8 cellular contexts compared by ENCODE assay signal in genomic region chr10:113326160-113327111, GRCh38.
DNase-seq lines count a peak whose midpoint lies in the region; ATAC-seq, FAIRE-seq and TF ChIP-seq lines count a peak whose summit lies in the region.

No MANE protein-coding gene starts in this region.

- TF ChIP-seq POLR2A in H1 (IDR thresholded peaks at IDR 0.05; ENCODE audit: control extremely low read depth in 1 of 2, low read depth in 2 of 2, low read length in 2 of 2) = no peak

- peak; percentile 36 to 84 for ATAC-seq in activated naive CD4-positive, alpha-beta T cell treated with anti-CD3 and anti-CD28 coated beads, Interleukin-2, amount 50 U/mL, for 72 hours
- peak; percentile 88 for ATAC-seq in HG02884 (IDR thresholded peaks at IDR 0.05; ENCODE audit: unreplicated experiment)

- TF ChIP-seq CTCF in PC-9 (conservative IDR thresholded peaks at IDR 0.05) (peak; percentile 32; the same call in 1 of the 2 replicates), H1 (IDR thresholded peaks at IDR 0.05; ENCODE audit: control extremely low read depth in 1 of 3, insufficient read depth in 1 of 3, low read depth in 1 of 3, low read length in 3 of 3) (peak in 1 of 3 experiments; percentile 38; a peak in 1 of 4 replicates), osteocyte (IDR thresholded peaks at IDR 0.05) (peak; percentile 45)

- no TSS peak for BruUV-seq in PC-9 (replicated peaks; lab: Mats Ljungman, UMichigan)

- H4K5ac ChIP-seq in H1 (ENCODE audit: insufficient read length, low read depth, low read length) = no peak overlapping the region

- peak overlapping the region; percentile 85 for H3K27ac ChIP-seq in PC-9
- no peak overlapping the region for H3K27ac ChIP-seq in H1 (ENCODE audit: low read depth, low read length)
- no peak overlapping the region for H3K27ac ChIP-seq in CD4-positive, alpha-beta memory T cell (ENCODE audit: low read depth, low read length)

- peaks cover 0 to 5% of the 10 kb centered on the region in 2 donors for H3K9me3 Mint-ChIP-seq in activated naive CD4-positive, alpha-beta T cell treated with anti-CD3 and anti-CD28 coated beads, Interleukin-2, amount 50 U/mL, for 72 hours
- no peaks in the 10 kb centered on the region for H3K9me3 Mint-ChIP-seq in activated naive CD4-positive, alpha-beta T cell treated with anti-CD3 and anti-CD28 coated beads, Interleukin-2, amount 10 ng/mL, durations not matched to agents 7 days and 5 days
- H3K9me3 Mint-ChIP-seq in osteocyte (ENCODE audit: unreplicated experiment) = no peaks in the 10 kb centered on the region
- peaks cover 0 to 1% (median 0%) of the 10 kb centered on the region in 8 donors for H3K9me3 Mint-ChIP-seq in CD4-positive, alpha-beta memory T cell

- H3K9me2 ChIP-seq in PC-9 (ENCODE audit: insufficient read depth) = no peaks in the 10 kb centered on the region

- no peak overlapping the region; the same call in 1 of the 2 replicates for H4K8ac ChIP-seq in H1 (ENCODE audit: extremely low read depth, insufficient read depth, low read length)

- no peak overlapping the region for H3K27ac Mint-ChIP-seq in activated naive CD4-positive, alpha-beta T cell treated with anti-CD3 and anti-CD28 coated beads, Interleukin-2, amount 50 U/mL, for 72 hours
- no peak overlapping the region for H3K27ac Mint-ChIP-seq in activated naive CD4-positive, alpha-beta T cell treated with anti-CD3 and anti-CD28 coated beads, Interleukin-2, amount 10 ng/mL, durations not matched to agents 7 days and 5 days
- peak overlapping the region; percentile 89 for H3K27ac Mint-ChIP-seq in osteocyte (ENCODE audit: unreplicated experiment)
- no peak overlapping the region for H3K27ac Mint-ChIP-seq in CD4-positive, alpha-beta memory T cell

- intact Hi-C loops in PC-9 (cut with micrococcal nuclease; ENCODE audit: unreplicated experiment) = loop anchor here (1.0 kb wide), 1 partner anchor 29 kb away; no protein-coding TSS in a partner anchor
- intact Hi-C loops in CD4-positive, alpha-beta memory T cell (cut with micrococcal nuclease) = no loop called here

- H3K9ac ChIP-seq in H1 (replicated peaks in 1 of 4; ENCODE audit: extremely low read depth in 1 of 4, low read depth in 3 of 4, low read length in 3 of 4) = no peak overlapping the region

- no peaks in the 10 kb centered on the region for H3K4me1 Mint-ChIP-seq in activated naive CD4-positive, alpha-beta T cell treated with anti-CD3 and anti-CD28 coated beads, Interleukin-2, amount 10 ng/mL, durations not matched to agents 7 days and 5 days
- peaks cover 44% of the 10 kb centered on the region for H3K4me1 Mint-ChIP-seq in osteocyte (ENCODE audit: unreplicated experiment)
- H3K4me1 Mint-ChIP-seq in CD4-positive, alpha-beta memory T cell = no peaks in the 10 kb centered on the region

- no peak overlapping the region for H3K14ac ChIP-seq in H1 (ENCODE audit: insufficient read length)

- H4K20me1 ChIP-seq in PC-9 (ENCODE audit: insufficient read depth) = no peaks in the 10 kb centered on the region
- no peaks in the 10 kb centered on the region for H4K20me1 ChIP-seq in H1 (replicated peaks in 1 of 2; ENCODE audit: control insufficient read depth in 1 of 2, insufficient read depth in 2 of 2, low read length in 2 of 2)

- FAIRE-seq in H1 (lab: Jason Lieb, UNC) = no peak

- no peak overlapping the region for H4K91ac ChIP-seq in H1 (replicated peaks; ENCODE audit: insufficient read length, low read length)

- no peak overlapping the region for H3K56ac ChIP-seq in H1 (replicated peaks; ENCODE audit: insufficient read length, low read depth, low read length)

- no peak overlapping the region for H3K4ac ChIP-seq in H1 (replicated peaks; ENCODE audit: insufficient read length, low read depth, low read length)

- H3K27me3 ChIP-seq in PC-9 (ENCODE audit: insufficient read depth, low read depth) = no peaks in the 10 kb centered on the region
- H3K27me3 ChIP-seq in H1 (replicated peaks in 1 of 4; ENCODE audit: control insufficient read depth in 3 of 4, extremely low read depth in 1 of 4, insufficient read depth in 3 of 4, low read length in 3 of 4) = no peaks in the 10 kb centered on the region
- no peaks in the 10 kb centered on the region for H3K27me3 ChIP-seq in CD4-positive, alpha-beta memory T cell (ENCODE audit: insufficient read depth, low read length)

- 0 out of 2 replicates have a peak overlapping the region, but pooled peaks have one; percentile 55 for H2BK12ac ChIP-seq in H1 (ENCODE audit: low read depth, low read length)

- H3K4me1 ChIP-seq in PC-9 (replicated peaks; ENCODE audit: insufficient read depth) (peaks cover 21% of the 10 kb centered on the region), H1 (replicated peaks in 1 of 4; ENCODE audit: control insufficient read depth in 3 of 4, insufficient read depth in 4 of 4, low read length in 3 of 4) (peaks cover 2 to 11% (median 8%) of the 10 kb centered on the region in 4 experiments; a peak in 5 of 7 replicates)
- H3K4me1 ChIP-seq in CD4-positive, alpha-beta memory T cell (ENCODE audit: insufficient read depth, low read length) = no peaks in the 10 kb centered on the region

- H3K4me3 ChIP-seq in PC-9 (no peak overlapping the region), H1 (ENCODE audit: extremely low read depth in 1 of 4, insufficient read depth in 2 of 4, low read depth in 3 of 4, low read length in 4 of 4) (no peak overlapping the region)
- H3K4me3 ChIP-seq in CD4-positive, alpha-beta memory T cell (ENCODE audit: low read length in 2 of 2) = no peak overlapping the region

- H3K36me3 ChIP-seq in PC-9 (ENCODE audit: low read depth) = no peaks in the 10 kb centered on the region
- no peaks in the 10 kb centered on the region for H3K36me3 ChIP-seq in H1 (ENCODE audit: control insufficient read depth in 2 of 4, insufficient read depth in 4 of 4, low read length in 3 of 4)
- H3K36me3 ChIP-seq in CD4-positive, alpha-beta memory T cell (ENCODE audit: insufficient read depth, low read length) = no peaks in the 10 kb centered on the region

- H3K23me2 ChIP-seq in H1 (ENCODE audit: low read depth, low read length) = no peaks in the 10 kb centered on the region

- DNase-seq in activated naive CD4-positive, alpha-beta T cell treated with anti-CD3 and anti-CD28 coated beads, Interleukin-2, amount 50 U/mL, for 72 hours (ENCODE audit: low spot score in 2 of 2) = peak in 1 of 2 donors; percentile 23
- DNase-seq in activated naive CD4-positive, alpha-beta T cell treated with anti-CD3 and anti-CD28 coated beads, Interleukin-2, amount 10 ng/mL, durations not matched to agents 7 days and 5 days = no peak
- peak; percentile 54 to 91 for DNase-seq in PC-9
- DNase-seq in H1 (ENCODE audit: low read depth in 1 of 2, low spot score in 2 of 2) = peak in 1 of 2 experiments; percentile 10
- no peak for DNase-seq in osteocyte (ENCODE audit: extremely low spot score, unreplicated experiment)
- DNase-seq in CD4-positive, alpha-beta memory T cell = no peak
- DNase-seq in activated effector memory CD4-positive, alpha-beta T cell treated with Interleukin-2 at 50 U/mL for 16 hours = no peak

- no peaks in the 10 kb centered on the region for H3K79me1 ChIP-seq in H1 (ENCODE audit: low read depth, low read length)

- no peak; a peak in 1 of 4 replicates for TF ChIP-seq RAD21 in H1 (IDR thresholded peaks at IDR 0.05 in 1 of 2, conservative IDR thresholded peaks at IDR 0.05 in 1 of 2; ENCODE audit: low read depth in 2 of 2, low read length in 2 of 2)

- H3K9me3 ChIP-seq in PC-9 (ENCODE audit: insufficient read depth, low read depth) (0 out of 2 replicates have a peak, but pooled peaks cover 4% of the 10 kb centered on the region), H1 (ENCODE audit: insufficient read depth in 2 of 2, low read depth in 1 of 2, low read length in 1 of 2) (no peaks in the 10 kb centered on the region)
- H3K9me3 ChIP-seq in CD4-positive, alpha-beta memory T cell (ENCODE audit: control insufficient read depth in 1 of 2, low read length in 2 of 2) = no peaks in the 10 kb centered on the region

- H2BK20ac ChIP-seq in H1 (ENCODE audit: low read length) = peak overlapping the region; percentile 77; the same call in 1 of the 2 replicates

- POLR2A ChIA-PET in PC-9 (lab: Charles Lee; ENCODE audit: unreplicated experiment) (no interaction called here), H1 (lab: Charles Lee; ENCODE audit: partially characterized antibody) (no interaction called here)
- POLR2A ChIA-PET in CD4-positive, alpha-beta memory T cell (lab: Charles Lee; ENCODE audit: partially characterized antibody) = no interaction called here

- no peak overlapping the region for H2BK5ac ChIP-seq in H1 (ENCODE audit: low read depth, low read length)

- H3K27me3 Mint-ChIP-seq in activated naive CD4-positive, alpha-beta T cell treated with anti-CD3 and anti-CD28 coated beads, Interleukin-2, amount 10 ng/mL, durations not matched to agents 7 days and 5 days = peaks cover 10% of the 10 kb centered on the region
- H3K27me3 Mint-ChIP-seq in osteocyte (ENCODE audit: unreplicated experiment) = no peaks in the 10 kb centered on the region
- H3K27me3 Mint-ChIP-seq in CD4-positive, alpha-beta memory T cell = peaks cover 4 to 6% of the 10 kb centered on the region in 2 donors

- H2BK120ac ChIP-seq in H1 (replicated peaks; ENCODE audit: low read depth, low read length) = peak overlapping the region; percentile 9

- peaks cover 0 to 6% of the 10 kb centered on the region in 2 donors for H3K36me3 Mint-ChIP-seq in activated naive CD4-positive, alpha-beta T cell treated with anti-CD3 and anti-CD28 coated beads, Interleukin-2, amount 50 U/mL, for 72 hours
- H3K36me3 Mint-ChIP-seq in activated naive CD4-positive, alpha-beta T cell treated with anti-CD3 and anti-CD28 coated beads, Interleukin-2, amount 10 ng/mL, durations not matched to agents 7 days and 5 days = no peaks in the 10 kb centered on the region
- H3K36me3 Mint-ChIP-seq in osteocyte (ENCODE audit: unreplicated experiment) = no peaks in the 10 kb centered on the region
- H3K36me3 Mint-ChIP-seq in CD4-positive, alpha-beta memory T cell = no peaks in the 10 kb centered on the region

- H2AK5ac ChIP-seq in H1 (ENCODE audit: low read depth, low read length) = no peak overlapping the region

- 0 out of 2 replicates have a peak overlapping the region, but pooled peaks have one; percentile 42 for H3K18ac ChIP-seq in H1 (ENCODE audit: extremely low read depth, low read length)

- no peak overlapping the region for H2BK15ac ChIP-seq in H1 (ENCODE audit: low read length)

- no peak for TF ChIP-seq EP300 in H1 (IDR thresholded peaks at IDR 0.05; ENCODE audit: borderline replicate concordance in 1 of 2, low read depth in 2 of 2, low read length in 2 of 2)

- peaks cover 20% of the 10 kb centered on the region for H3F3A ChIP-seq in PC-9 (ENCODE audit: insufficient read depth, low read depth)

- no peak overlapping the region for H3K23ac ChIP-seq in H1 (ENCODE audit: insufficient read length)

- WGBS in H1 (ENCODE audit: extremely low coverage in 1 of 2, insufficient coverage in 1 of 2, insufficient read length in 1 of 2, insufficient replicate concordance in 2 of 2, low coverage in 1 of 2, low lambda C conversion rate in 2 of 2, missing lambda C conversion rate in 1 of 2), 2 experiments = 80% methylated on average over 5 of the region's 5 CpGs; no CpG with 5 or more reads in 1 of the 2 experiments

- H3K79me2 ChIP-seq in PC-9 (ENCODE audit: low read depth) = no peaks in the 10 kb centered on the region
- no peaks in the 10 kb centered on the region for H3K79me2 ChIP-seq in H1 (ENCODE audit: control insufficient read depth in 1 of 2, insufficient read depth in 2 of 2, low read length in 2 of 2)

- H3K4me2 ChIP-seq in PC-9 = peak overlapping the region; percentile 40
- H3K4me2 ChIP-seq in H1 (ENCODE audit: insufficient read depth in 1 of 2, low read depth in 2 of 2, low read length in 2 of 2) = peak overlapping the region in 1 of 2 experiments; percentile 35; a peak in 2 of 4 replicates

- CTCF ChIA-PET in activated naive CD4-positive, alpha-beta T cell treated with anti-CD3 and anti-CD28 coated beads, Interleukin-2, amount 10 ng/mL, durations not matched to agents 7 days and 5 days (lab: Charles Lee) = no interaction called here
- CTCF ChIA-PET in PC-9 (lab: Charles Lee) (no interaction called here), H1 (lab: Charles Lee; ENCODE audit: partially characterized antibody) (interaction anchor here (0.6 to 1.9 kb wide), 8 partner anchors 9 to 110 kb away, joined by 3 to 9 read pairs (median 4); no protein-coding TSS in a partner anchor)
- CTCF ChIA-PET in CD4-positive, alpha-beta memory T cell (lab: Charles Lee; ENCODE audit: partially characterized antibody) = no interaction called here

- no peak overlapping the region for H3K4me3 Mint-ChIP-seq in activated naive CD4-positive, alpha-beta T cell treated with anti-CD3 and anti-CD28 coated beads, Interleukin-2, amount 10 ng/mL, durations not matched to agents 7 days and 5 days
- H3K4me3 Mint-ChIP-seq in osteocyte (ENCODE audit: unreplicated experiment) = no peak overlapping the region
- H3K4me3 Mint-ChIP-seq in CD4-positive, alpha-beta memory T cell = no peak overlapping the region

- no peak overlapping the region for H2AFZ ChIP-seq in PC-9
- 0 out of 2 replicates have a peak overlapping the region, but pooled peaks have one; percentile 36 for H2AFZ ChIP-seq in H1 (ENCODE audit: low read length)

Comparison
In these comparisons a context has a peak if more than half of its experiments do, and no peak if none do; other contexts are left out.
1. DNase-seq: peak in PC-9 (2 of 2); none in activated naive CD4-positive, alpha-beta T cell treated with anti-CD3 and anti-CD28 coated beads, Interleukin-2, amount 10 ng/mL, durations not matched to agents 7 days and 5 days (single experiment), osteocyte (single experiment), CD4-positive, alpha-beta memory T cell (0 of 5) and activated effector memory CD4-positive, alpha-beta T cell treated with Interleukin-2 at 50 U/mL for 16 hours (single experiment).